In genomic region chrX:132425744-132426318, GRCh38 we compare ENCODE assay signal across 25 cellular contexts.
DNase-seq lines count a peak whose midpoint lies in the region; ATAC-seq, FAIRE-seq and TF ChIP-seq lines count a peak whose summit lies in the region.
"Had no signal": no experiment of that assay in that cellular context is flagged by ENCODE, and none has a peak within 500 bp of the region (broad histone marks: within the 10 kb centered on the region; RNA-seq: fewer than 3 reads in every experiment).

No MANE protein-coding gene starts in this region.

- no peak overlapping the region for H3K23ac ChIP-seq in IMR-90 (ENCODE audit: low read depth, low read length)

- dilution Hi-C loops in IMR-90 (cut with HindIII; ENCODE audit: low sequenced_read_pairs, unreplicated experiment) (no loop called here), endothelial cell of umbilical vein (cut with MboI; ENCODE audit: extremely low pct_ligation_motif_present, low sequenced_read_pairs) (no loop called here)

- H3K14ac ChIP-seq in IMR-90 (replicated peaks; ENCODE audit: low read depth, low read length): no peak overlapping the region

- POLR2A ChIA-PET in IMR-90 (lab: Charles Lee; ENCODE audit: unreplicated experiment) (no interaction called here), endothelial cell of umbilical vein (lab: Charles Lee) (no interaction called here)

- no CpG with 5 or more reads among the region's 3 CpGs for WGBS in IMR-90 (ENCODE audit: extremely low coverage in 2 of 2, insufficient read length in 1 of 2), 2 experiments

- no peak for TF ChIP-seq RAD21 in IMR-90 (IDR thresholded peaks at IDR 0.05; ENCODE audit: low read length)

- H3K9ac ChIP-seq in IMR-90 (ENCODE audit: low read depth, low read length): no peak overlapping the region
- no peak overlapping the region for H3K9ac ChIP-seq in endothelial cell of umbilical vein (replicated peaks; ENCODE audit: extremely low read depth, insufficient read depth, low read length)

- no peak overlapping the region for H2BK20ac ChIP-seq in IMR-90 (ENCODE audit: low read depth, low read length)

- H2BK5ac ChIP-seq in IMR-90 (ENCODE audit: low read depth, low read length, poor library complexity, severe bottlenecking): no peak overlapping the region

- no peak overlapping the region for H2BK15ac ChIP-seq in IMR-90 (ENCODE audit: low read depth, low read length)

- H3K9me3 ChIP-seq in IMR-90 (ENCODE audit: control insufficient read depth, insufficient read depth, low read length) (no peaks in the 10 kb centered on the region), endothelial cell of umbilical vein (replicated peaks; ENCODE audit: control insufficient read depth, insufficient read depth, low read length) (no peaks in the 10 kb centered on the region)
- H3K9me3 ChIP-seq: BE2C, Peyer's patch, SJCRH30 had no signal

- in situ Hi-C loops in IMR-90 (cut with MboI; ENCODE audit: low sequenced_read_pairs): no loop called here

- H3K36me3 ChIP-seq in IMR-90 (ENCODE audit: control insufficient read depth, insufficient read depth, low read length) (no peaks in the 10 kb centered on the region), endothelial cell of umbilical vein (ENCODE audit: control insufficient read depth in 2 of 2, extremely low read depth in 1 of 2, insufficient read depth in 2 of 2, low read length in 2 of 2) (no peaks in the 10 kb centered on the region)
- H3K36me3 ChIP-seq: BE2C, Peyer's patch, SJCRH30 had no signal

- no peak overlapping the region for H3K56ac ChIP-seq in IMR-90 (ENCODE audit: extremely low read depth, insufficient read depth, low read length)

- H2AK9ac ChIP-seq in IMR-90 (replicated peaks; ENCODE audit: low read depth, low read length, poor library complexity): no peak overlapping the region

- H3K79me1 ChIP-seq in IMR-90 (ENCODE audit: low read depth in 1 of 2, low read length in 2 of 2): no peaks in the 10 kb centered on the region

- H3K27me3 Mint-ChIP-seq in activated CD4-positive, alpha-beta T cell treated with anti-CD3 and anti-CD28 coated beads, Interleukin-2, amount 10 ng/mL, durations not matched to agents 24 days and 14 days: no peaks in the 10 kb centered on the region
- H3K27me3 Mint-ChIP-seq: CD4-positive, CD25-positive, alpha-beta regulatory T cell; IgD-negative memory B cell had no signal

- H4K5ac ChIP-seq in IMR-90 (ENCODE audit: low read depth, low read length): no peak overlapping the region

- TF ChIP-seq CTCF in GM12865 (IDR thresholded peaks at IDR 0.05; ENCODE audit: insufficient read depth, low read depth, low read length, missing control alignments) (no peak), IMR-90 (conservative IDR thresholded peaks at IDR 0.05; ENCODE audit: low read depth, low read length) (no peak), endothelial cell of umbilical vein (IDR thresholded peaks at IDR 0.05; ENCODE audit: extremely low read depth in 1 of 2, insufficient read depth in 1 of 2, low read depth in 1 of 2, low read length in 2 of 2) (no peak)

- DNase-seq in GM12865 (ENCODE audit: low read depth) (peak; percentile 45), IMR-90 (no peak), endothelial cell of umbilical vein (ENCODE audit: low read depth, low spot score) (no peak), activated T-cell treated with anti-CD3 and anti-CD28 coated beads for 4 hours (no peak), GOT3 (lab: John Stamatoyannopoulos, UW) (no peak), SIG-M5 (lab: John Stamatoyannopoulos, UW) (no peak)
- DNase-seq in activated CD4-positive, alpha-beta T cell treated with anti-CD3 and anti-CD28 coated beads, Interleukin-2, amount 10 ng/mL, durations not matched to agents 24 days and 14 days: no peak
- DNase-seq: BE2C; CD4-positive, CD25-positive, alpha-beta regulatory T cell; DMS79 treated with DMSO at 0.1 percent for 48 hours; MV-4-11; NCI-H1105 treated with DMSO at 0.1 percent for 48 hours; NCI-H2081; NCI-H2171 treated with DMSO at 0.1 percent for 48 hours; NCI-H69; NK-92 treated with Interleukin-12 subunit alpha and Interleukin-12 subunit beta, amount 100 ng/mL, for 24 hours; Peyer's patch; SJCRH30; T-helper 1 cell had no signal

- no peak overlapping the region for H4K91ac ChIP-seq in IMR-90 (ENCODE audit: insufficient read depth, low read depth, low read length)

- H3K4ac ChIP-seq in IMR-90 (ENCODE audit: low read depth, low read length): no peak overlapping the region

- no peaks in the 10 kb centered on the region for H3K79me2 ChIP-seq in endothelial cell of umbilical vein (ENCODE audit: control insufficient read depth, insufficient read depth, low read length)

- no peak overlapping the region for H2AFZ ChIP-seq in IMR-90 (replicated peaks; ENCODE audit: low read length, poor library complexity)
- no peak overlapping the region for H2AFZ ChIP-seq in endothelial cell of umbilical vein (ENCODE audit: low read depth, low read length)
- H2AFZ ChIP-seq: GM23338 had no signal

- H3K4me1 Mint-ChIP-seq in activated CD4-positive, alpha-beta T cell treated with anti-CD3 and anti-CD28 coated beads, Interleukin-2, amount 10 ng/mL, durations not matched to agents 24 days and 14 days: peaks cover 3% of the 10 kb centered on the region

- H2BK120ac ChIP-seq in IMR-90 (ENCODE audit: low read depth, low read length): no peak overlapping the region

- no peaks in the 10 kb centered on the region for H3K36me3 Mint-ChIP-seq in activated CD4-positive, alpha-beta T cell treated with anti-CD3 and anti-CD28 coated beads, Interleukin-2, amount 10 ng/mL, durations not matched to agents 24 days and 14 days (ENCODE audit: low read depth)
- H3K36me3 Mint-ChIP-seq: CD4-positive, CD25-positive, alpha-beta regulatory T cell; IgD-negative memory B cell had no signal

- no peak overlapping the region for H3K18ac ChIP-seq in IMR-90 (ENCODE audit: low read depth, low read length)

- intact Hi-C loops in IMR-90 (cut with micrococcal nuclease): no loop called here
- intact Hi-C loops in endothelial cell of umbilical vein (cut with micrococcal nuclease): no loop called here
- intact Hi-C loops in activated CD4-positive, alpha-beta T cell treated with anti-CD3 and anti-CD28 coated beads, Interleukin-2, amount 10 ng/mL, durations not matched to agents 24 days and 14 days (cut with micrococcal nuclease): no loop called here

- no peaks in the 10 kb centered on the region for H4K20me1 ChIP-seq in IMR-90 (ENCODE audit: insufficient read depth, low read length)
- no peaks in the 10 kb centered on the region for H4K20me1 ChIP-seq in endothelial cell of umbilical vein (replicated peaks; ENCODE audit: control insufficient read depth, extremely low read depth, insufficient read depth, low read length)

- ATAC-seq in GM18868 (IDR thresholded peaks at IDR 0.05; ENCODE audit: unreplicated experiment) (peak; percentile 58), IMR-90 (ENCODE audit: low read depth) (no peak)
- ATAC-seq: GM23338 had no signal

- H3K4me3 ChIP-seq in GM12865 (ENCODE audit: low read depth, low read length) (no peak overlapping the region), IMR-90 (ENCODE audit: insufficient read depth, low read depth, low read length) (no peak overlapping the region), endothelial cell of umbilical vein (replicated peaks in 1 of 3; ENCODE audit: insufficient read depth in 1 of 3, low read depth in 1 of 3, low read length in 3 of 3) (no peak overlapping the region)
- H3K4me3 ChIP-seq: GM23338, Peyer's patch, SJCRH30 had no signal

- H3K27ac Mint-ChIP-seq in activated CD4-positive, alpha-beta T cell treated with anti-CD3 and anti-CD28 coated beads, Interleukin-2, amount 10 ng/mL, durations not matched to agents 24 days and 14 days: no peak overlapping the region
- H3K27ac Mint-ChIP-seq: GM23338, IgD-negative memory B cell had no signal

- H3K9me3 Mint-ChIP-seq in activated CD4-positive, alpha-beta T cell treated with anti-CD3 and anti-CD28 coated beads, Interleukin-2, amount 10 ng/mL, durations not matched to agents 24 days and 14 days: no peaks in the 10 kb centered on the region
- H3K9me3 Mint-ChIP-seq: GM23338, IgD-negative memory B cell had no signal

- H3K4me2 ChIP-seq in IMR-90 (ENCODE audit: low read depth, low read length) (no peak overlapping the region), endothelial cell of umbilical vein (ENCODE audit: insufficient read depth, low read length) (no peak overlapping the region)
- H3K4me2 ChIP-seq: GM23338 had no signal

- peak; percentile 67 for FAIRE-seq in endothelial cell of umbilical vein (lab: Jason Lieb, UNC)
- FAIRE-seq: GM12891, GM18507, HTR-8/SVneo had no signal

- BruUV-seq in IMR-90 (replicated peaks; lab: Mats Ljungman, UMichigan) (no TSS peak), endothelial cell of umbilical vein (replicated peaks; lab: Mats Ljungman, UMichigan) (no TSS peak)

- TF ChIP-seq POLR2A in IMR-90 (IDR thresholded peaks at IDR 0.05; ENCODE audit: low read depth, low read length): no peak
- TF ChIP-seq POLR2A in endothelial cell of umbilical vein (IDR thresholded peaks at IDR 0.05; ENCODE audit: low read depth, low read length): no peak

- H2AK5ac ChIP-seq in IMR-90 (ENCODE audit: low read depth, low read length): no peak overlapping the region

- H3K9me1 ChIP-seq in IMR-90 (ENCODE audit: insufficient read depth, low read length) (no peaks in the 10 kb centered on the region), endothelial cell of umbilical vein (replicated peaks; ENCODE audit: control insufficient read depth, extremely low read depth, insufficient read depth, low read length) (no peaks in the 10 kb centered on the region)

- no peak overlapping the region for H4K8ac ChIP-seq in IMR-90 (ENCODE audit: low read depth in 2 of 2, low read length in 2 of 2)

- H3K27ac ChIP-seq in IMR-90 (ENCODE audit: insufficient read depth, low read length) (no peak overlapping the region), endothelial cell of umbilical vein (ENCODE audit: insufficient read depth, low read depth, low read length) (no peak overlapping the region)
- H3K27ac ChIP-seq: Peyer's patch, SJCRH30 had no signal

- CTCF ChIA-PET in IMR-90 (lab: Yijun Ruan, JAX) (no interaction called here), endothelial cell of umbilical vein (lab: Charles Lee) (no interaction called here)

- H3K4me1 ChIP-seq in IMR-90 (ENCODE audit: control insufficient read depth, insufficient read depth, low read length): no peaks in the 10 kb centered on the region
- H3K4me1 ChIP-seq in endothelial cell of umbilical vein (ENCODE audit: control insufficient read depth, extremely low read depth, insufficient read depth, low read length): no peaks in the 10 kb centered on the region
- H3K4me1 ChIP-seq: BE2C, Peyer's patch, SJCRH30 had no signal

- H3K27me3 ChIP-seq in IMR-90 (ENCODE audit: control insufficient read depth, insufficient read depth, low read length) (no peaks in the 10 kb centered on the region; the same call in 1 of the 2 replicates), endothelial cell of umbilical vein (ENCODE audit: control insufficient read depth in 2 of 2, insufficient read depth in 2 of 2, low read length in 2 of 2) (no peaks in the 10 kb centered on the region)
- H3K27me3 ChIP-seq: BE2C, Peyer's patch, SJCRH30 had no signal

- H3K4me3 Mint-ChIP-seq in activated CD4-positive, alpha-beta T cell treated with anti-CD3 and anti-CD28 coated beads, Interleukin-2, amount 10 ng/mL, durations not matched to agents 24 days and 14 days: no peak overlapping the region
- H3K4me3 Mint-ChIP-seq: CD4-positive, CD25-positive, alpha-beta regulatory T cell; GM23338 had no signal

TF ChIP-seq in IMR-90, 13 proteins besides CTCF, POLR2A, EP300 and RAD21 (continues in another document):
- TF ChIP-seq FOS (IDR thresholded peaks at IDR 0.05; ENCODE audit: low read depth, low read length): no peak
